ENCODE assay signal across 10 cellular contexts in genomic region chr5:59450245-59450644, GRCh38.
A peak's percentile ranks its signal among the peaks of the same experiment; 100 is the strongest.
DNase-seq lines count a peak whose midpoint lies in the region; ATAC-seq and TF ChIP-seq lines count a peak whose summit lies in the region.
"Had no signal": no experiment of that assay in that cellular context is flagged by ENCODE, and none has a peak within 500 bp of the region (broad histone marks: within the 10 kb centered on the region; RNA-seq: fewer than 3 reads in every experiment).

No MANE protein-coding gene starts in this region.

- CTCF ChIA-PET in Calu3 (lab: Charles Lee) = no interaction called here
- CTCF ChIA-PET in activated CD4-positive, alpha-beta T cell treated with anti-CD3 and anti-CD28 coated beads for 36 hours (lab: Charles Lee) = interaction anchor here (0.6 kb wide), 2 partner anchors 47 to 347 kb away, joined by 3 to 5 read pairs; no protein-coding TSS in a partner anchor

- 68% methylated on average over 1 of the region's 1 CpG for WGBS in liver

- no peaks in the 10 kb centered on the region for H3K27me3 ChIP-seq in liver (ENCODE audit: control insufficient read depth in 4 of 4, insufficient read depth in 4 of 4, low read length in 3 of 4)

- DNase-seq in Calu3 (peak; percentile 3), HT1080 (ENCODE audit: low read depth) (peak; percentile 5), amniotic epithelial cell (ENCODE audit: low read depth) (peak; percentile 3), AG08395 (ENCODE audit: low spot score) (no peak), NCI-H1417 (lab: John Stamatoyannopoulos, UW) (no peak)
- no peak for DNase-seq in activated CD4-positive, alpha-beta T cell treated with anti-CD3 and anti-CD28 coated beads for 36 hours
- DNase-seq: kidney, NCI-H187 had no signal

- H3K36me3 ChIP-seq in liver (ENCODE audit: control insufficient read depth in 4 of 4, insufficient read depth in 3 of 4, low read depth in 1 of 4, low read length in 3 of 4) = no peaks in the 10 kb centered on the region

- intact Hi-C loops in Calu3 (cut with micrococcal nuclease; ENCODE audit: unreplicated experiment) = loop anchor here (5.0 kb wide), 1 partner anchor 58 kb away; no protein-coding TSS in a partner anchor
- intact Hi-C loops in activated CD4-positive, alpha-beta T cell treated with anti-CD3 and anti-CD28 coated beads for 36 hours (cut with DNase I, micrococcal nuclease) = no loop called here

- peaks cover 0 to 6% (median 2%) of the 10 kb centered on the region in 4 donors for H3K4me1 ChIP-seq in liver (ENCODE audit: control insufficient read depth in 4 of 4, insufficient read depth in 4 of 4, low read length in 3 of 4)

- TF ChIP-seq RAD21 in liver (IDR thresholded peaks at IDR 0.05) = peak; percentile 16 to 73

- no peak overlapping the region for H3K27ac ChIP-seq in liver (ENCODE audit: low read depth in 1 of 2, low read length in 2 of 2)

- BruUV-seq in Calu3 (replicated peaks; lab: Mats Ljungman, UMichigan) = no TSS peak

- H3K27ac Mint-ChIP-seq in Calu3 (ENCODE audit: unreplicated experiment) = no peak overlapping the region
- no peak overlapping the region for H3K27ac Mint-ChIP-seq in activated CD4-positive, alpha-beta T cell treated with anti-CD3 and anti-CD28 coated beads for 36 hours

- no peak for ATAC-seq in GM18519 (IDR thresholded peaks at IDR 0.05; ENCODE audit: low FRiP score, unreplicated experiment)
- no peak for ATAC-seq in activated CD4-positive, alpha-beta T cell treated with anti-CD3 and anti-CD28 coated beads for 36 hours

- no peak overlapping the region for H3K4me3 Mint-ChIP-seq in Calu3 (ENCODE audit: low read depth, unreplicated experiment)
- no peak overlapping the region for H3K4me3 Mint-ChIP-seq in activated CD4-positive, alpha-beta T cell treated with anti-CD3 and anti-CD28 coated beads for 36 hours

- POLR2A ChIA-PET in activated CD4-positive, alpha-beta T cell treated with anti-CD3 and anti-CD28 coated beads for 36 hours (lab: Charles Lee) = no interaction called here

- no peak overlapping the region for H3K4me3 ChIP-seq in liver (ENCODE audit: low read depth in 1 of 3, low read length in 3 of 3)

- H3K4me1 Mint-ChIP-seq in Calu3 (ENCODE audit: low read depth, unreplicated experiment) = no peaks in the 10 kb centered on the region
- H3K4me1 Mint-ChIP-seq in activated CD4-positive, alpha-beta T cell treated with anti-CD3 and anti-CD28 coated beads for 36 hours = no peaks in the 10 kb centered on the region

- peak; percentile 33 for TF ChIP-seq CTCF in Calu3 (IDR thresholded peaks at IDR 0.05; ENCODE audit: unreplicated experiment)
- TF ChIP-seq CTCF in liver (IDR thresholded peaks at IDR 0.05; ENCODE audit: low read depth, low read length, missing input control) = peak; percentile 26

- H3K9me3 Mint-ChIP-seq in Calu3 (ENCODE audit: low read depth, unreplicated experiment) = peaks cover 3% of the 10 kb centered on the region
- H3K9me3 Mint-ChIP-seq in activated CD4-positive, alpha-beta T cell treated with anti-CD3 and anti-CD28 coated beads for 36 hours (ENCODE audit: low read depth) = no peaks in the 10 kb centered on the region

- no peaks in the 10 kb centered on the region for H3K36me3 Mint-ChIP-seq in Calu3 (ENCODE audit: insufficient read depth, unreplicated experiment)
- H3K36me3 Mint-ChIP-seq in activated CD4-positive, alpha-beta T cell treated with anti-CD3 and anti-CD28 coated beads for 36 hours (ENCODE audit: low read depth) = no peaks in the 10 kb centered on the region

- H3K9ac ChIP-seq in liver (ENCODE audit: low read depth in 1 of 2, low read length in 2 of 2) = no peak overlapping the region

- no peaks in the 10 kb centered on the region for H3K9me3 ChIP-seq in liver (ENCODE audit: control insufficient read depth in 4 of 4, low read length in 3 of 4)

- no peaks in the 10 kb centered on the region for H3K27me3 Mint-ChIP-seq in Calu3 (ENCODE audit: unreplicated experiment)
- H3K27me3 Mint-ChIP-seq in activated CD4-positive, alpha-beta T cell treated with anti-CD3 and anti-CD28 coated beads for 36 hours = no peaks in the 10 kb centered on the region

TF ChIP-seq in liver, 16 proteins besides CTCF, POLR2A, EP300 and RAD21:
- TF ChIP-seq FOXA1 (IDR thresholded peaks at IDR 0.05) (no peak), HNF4A (conservative IDR thresholded peaks at IDR 0.05) (no peak), TAF1 (conservative IDR thresholded peaks at IDR 0.05) (no peak), SP1 (IDR thresholded peaks at IDR 0.05) (no peak), FOXA2 (IDR thresholded peaks at IDR 0.05) (no peak), NR2F2 (IDR thresholded peaks at IDR 0.05) (no peak), ATF3 (IDR thresholded peaks at IDR 0.05) (no peak), GABPA (IDR thresholded peaks at IDR 0.05 in 1 of 2, conservative IDR thresholded peaks at IDR 0.05 in 1 of 2) (no peak), ZBTB33 (IDR thresholded peaks at IDR 0.05) (no peak), EGR1 (IDR thresholded peaks at IDR 0.05; ENCODE audit: low read depth in 2 of 2) (no peak), HNF4G (IDR thresholded peaks at IDR 0.05) (no peak), RXRA (IDR thresholded peaks at IDR 0.05) (no peak), YY1 (IDR thresholded peaks at IDR 0.05) (no peak), JUND (IDR thresholded peaks at IDR 0.05) (no peak), MAX (IDR thresholded peaks at IDR 0.05) (no peak), REST (IDR thresholded peaks at IDR 0.05) (no peak)

Comparison
In these comparisons a context has a peak if more than half of its experiments do, and no peak if none do; other contexts are left out.
1. DNase-seq: peak in Calu3 (single experiment), HT1080 (single experiment) and amniotic epithelial cell (single experiment); none in AG08395 (single experiment), activated CD4-positive, alpha-beta T cell treated with anti-CD3 and anti-CD28 coated beads for 36 hours (single experiment) and NCI-H1417 (0 of 3).